Comparison of ENCODE assay signal across 9 cellular contexts in the genomic region with DNA sequence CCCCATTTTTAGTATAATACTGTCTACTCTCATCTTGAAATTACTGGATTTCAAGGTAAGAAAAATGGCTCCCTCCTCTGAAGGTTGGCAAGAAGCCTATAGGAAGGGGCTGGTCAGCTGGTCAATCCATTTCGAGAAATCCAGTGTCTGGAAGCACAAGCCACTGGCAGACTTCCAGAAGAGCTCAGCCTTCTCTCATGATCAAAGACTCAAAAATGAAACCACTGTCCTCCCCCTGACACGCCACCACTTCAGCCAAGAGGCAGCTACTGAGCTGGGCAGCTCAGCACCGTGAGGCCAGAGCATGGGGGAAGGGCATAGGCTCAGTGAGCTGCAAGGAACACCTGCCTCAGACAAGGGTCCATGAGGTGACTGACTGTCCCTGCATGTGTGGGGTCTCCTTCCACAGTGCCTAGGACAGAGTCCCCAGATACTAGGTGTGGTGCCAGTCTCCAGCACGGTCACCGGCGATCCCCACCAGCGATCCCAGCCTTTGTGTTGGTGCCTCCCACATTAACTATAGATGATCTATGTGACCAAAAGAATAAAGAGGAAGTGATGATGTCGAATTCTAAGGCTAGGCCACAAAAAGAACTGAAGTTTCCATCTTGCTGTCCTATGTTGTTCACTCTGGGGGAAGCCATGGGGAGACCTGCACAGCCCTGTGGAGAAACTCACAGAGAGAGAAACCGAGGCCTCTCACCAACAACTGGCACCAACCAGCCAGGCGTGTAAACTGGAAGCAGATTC.
DNase-seq lines count a peak whose midpoint lies in the region; ATAC-seq and TF ChIP-seq lines count a peak whose summit lies in the region.
"Had no signal": no experiment of that assay in that cellular context is flagged by ENCODE, and none has a peak within 500 bp of the region (broad histone marks: within the 10 kb centered on the region; RNA-seq: fewer than 3 reads in every experiment).

No MANE protein-coding gene starts in this region.

- peaks cover 6% of the 10 kb centered on the region for H3K36me3 Mint-ChIP-seq in activated CD8-positive, alpha-beta memory T cell treated with anti-CD3 and anti-CD28 coated beads, Interleukin-2, amount 10 ng/mL, durations not matched to agents 7 days and 5 days

- peaks cover 32% of the 10 kb centered on the region for H3K4me1 Mint-ChIP-seq in activated CD8-positive, alpha-beta memory T cell treated with anti-CD3 and anti-CD28 coated beads, Interleukin-2, amount 10 ng/mL, durations not matched to agents 7 days and 5 days

- POLR2A ChIA-PET in RWPE1 (lab: Yijun Ruan, JAX; ENCODE audit: low non-redundant PET): interaction anchor here (0.6 kb wide), 1 partner anchor 257 kb away, joined by 3 read pairs; no protein-coding TSS in a partner anchor

- H4K20me1 ChIP-seq in fibroblast of lung (ENCODE audit: control insufficient read depth, extremely low read depth, insufficient read depth, low read length): no peaks in the 10 kb centered on the region

- no peaks in the 10 kb centered on the region for H3K9me3 Mint-ChIP-seq in activated CD8-positive, alpha-beta memory T cell treated with anti-CD3 and anti-CD28 coated beads, Interleukin-2, amount 10 ng/mL, durations not matched to agents 7 days and 5 days (ENCODE audit: low read depth)

- no peaks in the 10 kb centered on the region for H3K79me2 ChIP-seq in fibroblast of lung (ENCODE audit: control insufficient read depth, insufficient read depth, low read length)

- no peak overlapping the region for H3K4me3 ChIP-seq in fibroblast of lung (replicated peaks in 1 of 4; ENCODE audit: control extremely low read depth in 1 of 4, insufficient read depth in 1 of 4, low read depth in 3 of 4, low read length in 4 of 4)

- DNase-seq in AG09319 (ENCODE audit: extremely low read depth, low read depth) (peak; percentile 34), NCI-H226 (peak; percentile 89), fibroblast of lung (ENCODE audit: low read depth in 2 of 2) (peak; percentile 75 to 89), occipital lobe (lab: John Stamatoyannopoulos, UW) (peak; percentile 38), RWPE1 (ENCODE audit: low spot score) (no peak)
- DNase-seq in activated CD8-positive, alpha-beta memory T cell treated with anti-CD3 and anti-CD28 coated beads, Interleukin-2, amount 10 ng/mL, durations not matched to agents 7 days and 5 days: no peak
- DNase-seq in activated T-cell treated with anti-CD3 and anti-CD28 coated beads, Interleukin-2, amount 50 U/mL, for 1 hour: no peak
- DNase-seq: DND-41 had no signal

- no peak overlapping the region for H3K4me3 Mint-ChIP-seq in activated CD8-positive, alpha-beta memory T cell treated with anti-CD3 and anti-CD28 coated beads, Interleukin-2, amount 10 ng/mL, durations not matched to agents 7 days and 5 days

- no peaks in the 10 kb centered on the region for H3K27me3 Mint-ChIP-seq in activated CD8-positive, alpha-beta memory T cell treated with anti-CD3 and anti-CD28 coated beads, Interleukin-2, amount 10 ng/mL, durations not matched to agents 7 days and 5 days

- no peak overlapping the region for H3K4me2 ChIP-seq in fibroblast of lung (ENCODE audit: extremely low read depth, insufficient read depth, low read length)

- no peak overlapping the region for H2AFZ ChIP-seq in fibroblast of lung (ENCODE audit: low read length)

- no peak overlapping the region for H3K27ac Mint-ChIP-seq in activated CD8-positive, alpha-beta memory T cell treated with anti-CD3 and anti-CD28 coated beads, Interleukin-2, amount 10 ng/mL, durations not matched to agents 7 days and 5 days

- no peak overlapping the region for H3K9ac ChIP-seq in fibroblast of lung (ENCODE audit: insufficient read depth, low read length)

- no peak for ATAC-seq in activated CD8-positive, alpha-beta memory T cell treated with anti-CD3 and anti-CD28 coated beads, Interleukin-2, amount 10 ng/mL, durations not matched to agents 7 days and 5 days
- ATAC-seq in HG03469 (IDR thresholded peaks at IDR 0.05; ENCODE audit: unreplicated experiment): no peak

- H3K36me3 ChIP-seq in fibroblast of lung (ENCODE audit: control insufficient read depth, insufficient read depth, low read length): no peaks in the 10 kb centered on the region

- H3K27ac ChIP-seq in fibroblast of lung (ENCODE audit: insufficient read depth, low read length): no peak overlapping the region
- H3K27ac ChIP-seq in RWPE1: no peak overlapping the region

- TF ChIP-seq CTCF in AG09319 (IDR thresholded peaks at IDR 0.05; ENCODE audit: low read depth, low read length): no peak
- TF ChIP-seq CTCF in fibroblast of lung (conservative IDR thresholded peaks at IDR 0.05 in 1 of 2, IDR thresholded peaks at IDR 0.05 in 1 of 2; ENCODE audit: low read depth in 1 of 2, low read length in 2 of 2): no peak
- no peak for TF ChIP-seq CTCF in RWPE1 (conservative IDR thresholded peaks at IDR 0.05; ENCODE audit: low read depth)

- peaks cover 12% of the 10 kb centered on the region for H3K4me1 ChIP-seq in fibroblast of lung (ENCODE audit: control insufficient read depth, extremely low read depth, insufficient read depth, low read length)

- CTCF ChIA-PET in RWPE1 (lab: Yijun Ruan, JAX): no interaction called here
- CTCF ChIA-PET in activated CD8-positive, alpha-beta memory T cell treated with anti-CD3 and anti-CD28 coated beads, Interleukin-2, amount 10 ng/mL, durations not matched to agents 7 days and 5 days (lab: Charles Lee): interaction anchor here (1.7 kb wide), 1 partner anchor 396 kb away, joined by 4 read pairs; no protein-coding TSS in a partner anchor

- H3K27me3 ChIP-seq in fibroblast of lung (ENCODE audit: control insufficient read depth, insufficient read depth, low read length): no peaks in the 10 kb centered on the region

- H3K9me3 ChIP-seq in fibroblast of lung (ENCODE audit: control insufficient read depth, insufficient read depth, low read depth, low read length): no peaks in the 10 kb centered on the region

Comparison
In these comparisons a context has a peak if more than half of its experiments do, and no peak if none do; other contexts are left out.
1. DNase-seq: peak in AG09319 (single experiment), NCI-H226 (single experiment), fibroblast of lung (2 of 2) and occipital lobe (single experiment); none in RWPE1 (single experiment), activated CD8-positive, alpha-beta memory T cell treated with anti-CD3 and anti-CD28 coated beads, Interleukin-2, amount 10 ng/mL, durations not matched to agents 7 days and 5 days (single experiment) and activated T-cell treated with anti-CD3 and anti-CD28 coated beads, Interleukin-2, amount 50 U/mL, for 1 hour (single experiment).